ENCODE assay signal across 8 cellular contexts in the genomic region with DNA sequence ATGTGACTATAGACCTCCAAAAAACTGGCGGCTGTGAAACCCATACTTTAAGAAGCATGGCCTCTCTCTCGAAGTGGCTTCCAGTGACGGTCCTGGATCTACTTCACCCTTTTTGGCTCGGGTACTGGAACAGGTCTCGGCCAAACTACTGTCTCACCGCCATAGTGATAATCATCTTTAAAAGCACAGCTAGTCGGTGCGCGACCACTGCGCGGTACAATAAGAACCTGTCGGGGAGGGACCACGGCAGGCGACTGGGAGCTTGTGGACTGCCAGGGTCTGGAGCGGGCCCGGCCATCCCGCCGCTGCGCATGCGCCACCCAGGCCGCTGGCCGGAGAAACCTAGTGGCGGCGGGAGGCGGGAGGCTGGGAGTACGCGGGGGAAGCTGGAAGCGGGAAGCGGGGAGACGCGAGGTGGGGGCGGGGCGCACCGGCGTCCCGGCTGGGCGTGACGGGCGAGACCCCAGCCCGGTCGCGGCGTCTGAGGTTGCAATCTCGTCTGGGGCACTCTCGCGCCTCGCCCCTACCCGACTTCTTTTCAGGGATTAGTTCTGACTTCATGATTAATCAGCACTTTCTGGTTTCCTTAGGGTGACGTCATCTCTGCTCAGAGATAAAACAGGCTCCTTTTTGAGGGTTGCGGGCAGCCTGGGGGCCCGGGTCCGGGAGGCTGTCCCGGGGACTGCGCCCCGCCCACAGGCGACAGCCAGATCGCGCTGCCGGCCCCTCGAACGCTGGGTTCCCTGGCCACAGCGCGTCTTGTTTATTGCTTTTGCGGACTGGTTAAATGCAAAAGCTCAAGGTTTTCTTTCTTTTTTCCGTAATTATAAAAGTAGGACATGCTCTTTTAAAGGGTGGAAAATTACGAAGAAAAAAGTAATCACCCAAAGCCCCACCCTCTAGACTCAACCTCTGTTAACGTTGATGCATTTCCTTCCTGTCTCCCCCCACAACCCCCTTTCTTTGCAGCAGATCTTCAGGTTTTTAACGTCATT.
DNase-seq lines count a peak whose midpoint lies in the region; ATAC-seq and TF ChIP-seq lines count a peak whose summit lies in the region.

No MANE protein-coding gene starts in this region.

- peaks cover 22% of the 10 kb centered on the region for H3K4me1 Mint-ChIP-seq in CD4-positive, alpha-beta T cell (ENCODE audit: low read depth)

- H3K9me3 Mint-ChIP-seq in CD4-positive, alpha-beta T cell = no peaks in the 10 kb centered on the region

- H3K4me3 ChIP-seq in OCI-LY1 (ENCODE audit: low read depth, low read length, poor library complexity, severe bottlenecking) = peak overlapping the region; percentile 65
- H3K4me3 ChIP-seq in epithelial cell of esophagus (ENCODE audit: low read length) = peak overlapping the region; percentile 57
- H3K4me3 ChIP-seq in mononuclear cell (ENCODE audit: low read length) = peak overlapping the region; percentile 59

- CTCF ChIA-PET in CD4-positive, alpha-beta T cell (lab: Charles Lee) = interaction anchor here (0.7 to 1.2 kb wide), 3 partner anchors 68 to 111 kb away, joined by 3 read pairs; no protein-coding TSS in a partner anchor

- H3K27ac ChIP-seq in CD4-positive, alpha-beta T cell (ENCODE audit: low read depth, low read length) = peak overlapping the region; percentile 91
- H3K27ac ChIP-seq in OCI-LY1 (ENCODE audit: low read depth, low read length, poor library complexity, severe bottlenecking) = peak overlapping the region; percentile 89

- peak overlapping the region; percentile 83 for H3K27ac Mint-ChIP-seq in CD4-positive, alpha-beta T cell

- no peaks in the 10 kb centered on the region for H3K36me3 ChIP-seq in OCI-LY1 (ENCODE audit: insufficient read depth, low read length)

- no peaks in the 10 kb centered on the region for H4K20me1 ChIP-seq in OCI-LY1 (ENCODE audit: insufficient read depth, low read length)

- no peaks in the 10 kb centered on the region for H3K27me3 ChIP-seq in CD4-positive, alpha-beta T cell (ENCODE audit: control insufficient read depth, insufficient read depth, low read length)
- H3K27me3 ChIP-seq in OCI-LY1 (ENCODE audit: insufficient read depth, low read length) (no peaks in the 10 kb centered on the region), mononuclear cell (ENCODE audit: insufficient read depth, low read length) (no peaks in the 10 kb centered on the region)

- H3K9me2 ChIP-seq in OCI-LY1 (ENCODE audit: low read depth, low read length) = no peaks in the 10 kb centered on the region

- H3K9me3 ChIP-seq in CD4-positive, alpha-beta T cell (ENCODE audit: control insufficient read depth, low read length) = no peaks in the 10 kb centered on the region
- no peaks in the 10 kb centered on the region for H3K9me3 ChIP-seq in OCI-LY1 (ENCODE audit: low read length)
- no peaks in the 10 kb centered on the region for H3K9me3 ChIP-seq in mononuclear cell (ENCODE audit: low read depth, low read length)

- intact Hi-C loops in CD4-positive, alpha-beta T cell (cut with DNase I, micrococcal nuclease) = loop anchor here (2.0 to 5.0 kb wide), 3 partner anchors 67 to 447 kb away; no protein-coding TSS in a partner anchor

- peaks cover 51% of the 10 kb centered on the region for H3K4me1 ChIP-seq in OCI-LY1 (ENCODE audit: insufficient read depth, low read length, severe bottlenecking)
- peaks cover 16% of the 10 kb centered on the region for H3K4me1 ChIP-seq in mononuclear cell (ENCODE audit: insufficient read depth, low read length)

- peak; percentile 49 to 86 (median 69) for DNase-seq in CD4-positive, alpha-beta T cell
- peak; percentile 83 for DNase-seq in HK-2 (ENCODE audit: unreplicated experiment)
- DNase-seq in activated T-cell treated with anti-CD3 and anti-CD28 coated beads for 24 hours (ENCODE audit: low read depth) = peak; percentile 71
- DNase-seq in epithelial cell of esophagus (ENCODE audit: low read depth) = peak; percentile 91
- DNase-seq in stimulated activated CD8-positive, alpha-beta memory T cell treated with anti-CD3 and anti-CD28 coated beads, Interleukin-2, amount 100 ng/mL, for 48 hours (ENCODE audit: low read depth in 2 of 2) = peak; percentile 72 to 76

- no peaks in the 10 kb centered on the region for H3K79me2 ChIP-seq in OCI-LY1 (ENCODE audit: insufficient read depth, low read length)

- 0 out of 2 replicates have a peak, but pooled peaks cover 3% of the 10 kb centered on the region for H3F3A ChIP-seq in OCI-LY1 (ENCODE audit: insufficient read depth, low read length)

- ATAC-seq in CD4-positive, alpha-beta T cell (ENCODE audit: poor library complexity) = peak; percentile 77
- ATAC-seq in GM19455 (IDR thresholded peaks at IDR 0.05; ENCODE audit: unreplicated experiment) = peak; percentile 86

- POLR2A ChIA-PET in CD4-positive, alpha-beta T cell (lab: Charles Lee) = interaction anchor here (0.6 to 2.4 kb wide), 3 partner anchors 11 to 527 kb away, joined by 3 to 11 read pairs (median 5); a partner anchor contains a TSS

- peak overlapping the region; percentile 26; the same call in 1 of the 2 replicates for H2AFZ ChIP-seq in OCI-LY1 (ENCODE audit: low read length)

- peak overlapping the region; percentile 58 for H3K4me2 ChIP-seq in OCI-LY1 (ENCODE audit: low read length)

- H3K4me3 Mint-ChIP-seq in CD4-positive, alpha-beta T cell = peak overlapping the region; percentile 83

- H3K36me3 Mint-ChIP-seq in CD4-positive, alpha-beta T cell (ENCODE audit: low read depth) = peaks cover 5% of the 10 kb centered on the region

- peak overlapping the region; percentile 75 for H3K9ac ChIP-seq in OCI-LY1 (ENCODE audit: low read length)

- TF ChIP-seq CTCF in CD4-positive, alpha-beta T cell (IDR thresholded peaks at IDR 0.05) = no peak
- TF ChIP-seq CTCF in OCI-LY1 (IDR thresholded peaks at IDR 0.05; ENCODE audit: low read length) (no peak), epithelial cell of esophagus (IDR thresholded peaks at IDR 0.05; ENCODE audit: insufficient read depth, low read depth, low read length, missing control alignments) (no peak)

- H3K27me3 Mint-ChIP-seq in CD4-positive, alpha-beta T cell = no peaks in the 10 kb centered on the region

Comparison
In these comparisons a context has a peak if more than half of its experiments do, and no peak if none do; other contexts are left out.
1. Peak in every context shown above with its lines: DNase-seq, ATAC-seq, H3K4me3 ChIP-seq and H3K27ac ChIP-seq.